25 cellular contexts compared by ENCODE assay signal in genomic region chr2:27746325-27746724, GRCh38.
"Had no signal": no experiment of that assay in that cellular context is flagged by ENCODE, and none has a peak within 500 bp of the region (broad histone marks: within the 10 kb centered on the region; RNA-seq: fewer than 3 reads in every experiment).

No MANE protein-coding gene starts in this region.

- H3K9me3 ChIP-seq: ovary, psoas muscle, thoracic aorta, thyroid gland, transverse colon, upper lobe of right lung, uterus had no signal

- H3K4me1 ChIP-seq: neural progenitor cell, parathyroid adenoma, psoas muscle, spleen, stomach, thyroid gland, transverse colon, upper lobe of right lung, uterus had no signal

- H3K27ac ChIP-seq: neural progenitor cell, ovary, parathyroid adenoma, psoas muscle, skin epidermis, spleen, stomach, thoracic aorta, thyroid gland, transverse colon, upper lobe of right lung, uterus had no signal

- H3K9ac ChIP-seq: neural progenitor cell, parathyroid adenoma had no signal

- H3K36me3 ChIP-seq: neural progenitor cell, ovary, spleen, stomach, thoracic aorta, thyroid gland, transverse colon, upper lobe of right lung, uterus had no signal

- H3K4me3 ChIP-seq: neural progenitor cell, ovary, psoas muscle, skin epidermis, smooth muscle cell, spleen, stomach, thoracic aorta, thyroid gland, transverse colon, upper lobe of right lung, uterus had no signal

- H3K27me3 ChIP-seq: neural progenitor cell, ovary, spleen, stomach, thyroid gland, transverse colon, upper lobe of right lung, uterus had no signal

- H3K79me2 ChIP-seq: parathyroid adenoma had no signal

- ATAC-seq: naive thymus-derived CD4-positive, alpha-beta T cell; natural killer cell; psoas muscle; right cardiac atrium; sciatic nerve; stimulated activated effector memory CD8-positive, alpha-beta T cell treated with anti-CD3 and anti-CD28 coated beads, Interleukin-12 subunit alpha, Interleukin-12 subunit beta, amount 100 ng/mL, for 72 hours; stimulated activated naive B cell treated with anti-CD40 and anti-IgM and Interleukin-4, amounts not matched to agents 10 μg/mL and 1 μg/mL and 100 μg/mL, for 72 hours; upper lobe of right lung had no signal

- H2AFZ ChIP-seq: neural progenitor cell, parathyroid adenoma had no signal

- DNase-seq: naive thymus-derived CD4-positive, alpha-beta T cell; natural killer cell; occipital lobe; ovary; posterior cingulate gyrus; psoas muscle; right cardiac atrium; spleen; stimulated activated CD4-positive, alpha-beta T cell treated with anti-CD3 and anti-CD28 coated beads, Interleukin-12 subunit alpha, Interleukin-12 subunit beta, amount 100 ng/mL, for 4 hours; stimulated activated CD4-positive, alpha-beta T cell treated with anti-CD3 and anti-CD28 coated beads, Interleukin-1b, Interleukin-23, amount 100 ng/mL, for 48 hours; stimulated activated CD4-positive, alpha-beta T cell treated with anti-CD3 and anti-CD28 coated beads, Interleukin-4, amount 100 ng/mL, for 24 hours; stimulated activated naive B cell treated with anti-CD40 and anti-IgM and Interleukin-4, amounts not matched to agents 10 μg/mL and 1 μg/mL and 100 μg/mL, for 72 hours; stimulated activated naive CD4-positive, alpha-beta T cell treated with Interleukin-2 at 50 U/mL for 16 hours; stomach; thyroid gland; transverse colon; upper lobe of right lung; uterus had no signal

- H3K4me2 ChIP-seq: neural progenitor cell, smooth muscle cell had no signal
